8 cellular contexts compared by ENCODE assay signal in the genomic region with DNA sequence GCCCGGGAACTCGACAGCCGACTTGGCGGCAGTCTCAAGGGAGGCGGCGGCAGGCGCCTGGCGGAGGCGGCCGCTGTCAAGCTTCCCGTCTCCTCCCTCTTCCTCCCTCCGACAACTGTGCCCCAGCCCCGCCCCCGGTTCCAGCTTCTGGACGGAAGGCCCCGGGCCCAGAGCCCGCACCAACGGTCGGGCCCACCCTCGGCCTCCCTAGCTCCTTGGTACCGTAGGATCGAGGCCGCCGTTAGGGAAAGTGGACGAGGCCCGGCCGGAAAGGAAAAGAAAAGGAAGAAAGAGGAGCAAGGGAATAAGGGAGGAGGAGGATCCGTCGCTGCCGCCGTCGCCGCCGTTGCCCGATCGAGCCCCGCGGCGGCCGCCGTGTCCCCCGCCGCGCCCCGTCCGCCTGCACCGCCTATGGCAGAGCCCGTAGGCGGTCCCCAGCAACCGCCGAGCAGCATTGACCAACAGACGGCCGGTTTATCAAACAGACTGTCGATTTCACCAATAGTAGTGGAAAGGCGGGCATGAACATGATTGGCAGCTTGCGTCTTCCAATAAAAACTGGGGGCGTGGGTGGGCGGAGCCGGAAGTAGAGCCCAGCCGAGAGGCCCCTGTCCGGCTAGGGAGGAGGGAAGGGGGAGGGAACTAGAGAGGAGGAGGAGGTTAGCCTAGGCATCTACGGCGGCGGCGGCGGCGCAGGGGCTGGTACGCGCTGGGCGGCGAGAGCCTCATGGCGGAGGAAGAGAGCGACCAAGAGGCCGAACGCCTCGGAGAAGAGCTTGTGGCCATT. TPM values are rescaled to one million over a fixed set of nuclear protein-coding genes. Genes with fewer than 3 reads are reported as not detected.
DNase-seq lines count a peak whose midpoint lies in the region; ATAC-seq, FAIRE-seq and TF ChIP-seq lines count a peak whose summit lies in the region.

A gene with protein sequence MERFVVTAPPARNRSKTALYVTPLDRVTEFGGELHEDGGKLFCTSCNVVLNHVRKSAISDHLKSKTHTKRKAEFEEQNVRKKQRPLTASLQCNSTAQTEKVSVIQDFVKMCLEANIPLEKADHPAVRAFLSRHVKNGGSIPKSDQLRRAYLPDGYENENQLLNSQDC (minus strand): TSS at position 413 of the 787 bp plus-strand sequence. CDS start 3,029 bp downstream, outside the sequence.
A gene (plus strand): TSS at position 663 of the 787 bp plus-strand sequence. CDS start 65 bp downstream, at position 728.

- peaks cover 22% of the 10 kb centered on the region for H3K4me1 Mint-ChIP-seq in type B pancreatic cell (ENCODE audit: unreplicated experiment)

- TF ChIP-seq CTCF in adrenal gland (IDR thresholded peaks at IDR 0.05) (no peak), heart left ventricle (IDR thresholded peaks at IDR 0.05) (no peak), type B pancreatic cell (conservative IDR thresholded peaks at IDR 0.05) (no peak)

- no peaks in the 10 kb centered on the region for H3K27me3 ChIP-seq in adrenal gland
- H3K27me3 ChIP-seq in heart left ventricle, result no peaks in the 10 kb centered on the region

- H3K4me3 Mint-ChIP-seq in type B pancreatic cell, result peak within 1 kb of the TSS; percentile 96

- peak; percentile 98 for FAIRE-seq in GM12892 (lab: Jason Lieb, UNC)

- DNase-seq in GM12892 (ENCODE audit: insufficient read length), result peak; percentile 78
- peak; percentile 99 for DNase-seq in NCI-H146 (lab: John Stamatoyannopoulos, UW)
- DNase-seq in T-helper 1 cell, result peak; percentile 93 to 99 (median 97)
- DNase-seq in adrenal gland, result peak; percentile 99 to 100 (median 99)
- DNase-seq in heart left ventricle, result peak; percentile 98
- DNase-seq in pons (ENCODE audit: low spot score), result peak; percentile 99
- peak; percentile 97 for DNase-seq in type B pancreatic cell (ENCODE audit: extremely low spot score, unreplicated experiment)

- ATAC-seq in HG02852 (IDR thresholded peaks at IDR 0.05; ENCODE audit: unreplicated experiment) (peak; percentile 91), heart left ventricle (peak; percentile 97 to 99 (median 98))

- TF ChIP-seq POLR2A in GM12892 (IDR thresholded peaks at IDR 0.05; ENCODE audit: low read depth, low read length) (peak; percentile 82), adrenal gland (IDR thresholded peaks at IDR 0.05) (peak; percentile 74 to 93), heart left ventricle (IDR thresholded peaks at IDR 0.05) (peak; percentile 20 to 76)

- H3K4me3 ChIP-seq in adrenal gland, result peak within 1 kb of the TSS; percentile 66 to 86 (median 80)
- H3K4me3 ChIP-seq in heart left ventricle, result peak within 1 kb of the TSS; percentile 75 to 94 (median 86)

- H3K36me3 ChIP-seq in adrenal gland (replicated peaks in 1 of 2) (peaks cover 0 to 15% of the 10 kb centered on the region in 2 donors), heart left ventricle (peaks cover 0 to 36% (median 30%) of the 10 kb centered on the region in 9 donors)

- H3K27ac ChIP-seq in adrenal gland (peak within 1 kb of the TSS; percentile 94 to 97 (median 96)), heart left ventricle (peak within 1 kb of the TSS; percentile 91 to 99 (median 96))

- no peaks in the 10 kb centered on the region for H3K27me3 Mint-ChIP-seq in type B pancreatic cell

- H3K36me3 Mint-ChIP-seq in type B pancreatic cell, result peaks cover 24% of the 10 kb centered on the region

- 0 to 1% (median 1%) methylated on average over 40 to 76 of the region's 76 CpGs for WGBS in adrenal gland, 4 donors
- 0% methylated on average over 51 to 76 of the region's 76 CpGs for WGBS in heart left ventricle, 4 donors

- intact Hi-C loops in adrenal gland (cut with DNase I) (no loop called here), heart left ventricle (cut with DNase I) (loop anchor here in 5 of 10 donors (2.0 to 10.0 kb wide), 4 partner anchors 54 to 90 kb away; a partner anchor contains a TSS)

- H3K9me3 Mint-ChIP-seq in type B pancreatic cell, result no peaks in the 10 kb centered on the region

- H3K4me1 ChIP-seq in adrenal gland (replicated peaks in 1 of 2) (peaks cover 14 to 52% of the 10 kb centered on the region in 2 donors), heart left ventricle (peaks cover 7 to 65% (median 37%) of the 10 kb centered on the region in 12 donors)

- peak within 1 kb of the TSS; percentile 92 for H3K27ac Mint-ChIP-seq in type B pancreatic cell

- H3K9me3 ChIP-seq in adrenal gland (replicated peaks in 1 of 3) (no peaks in the 10 kb centered on the region), heart left ventricle (no peaks in the 10 kb centered on the region)

RNA-seq across cellular contexts. Expression of the first gene that starts in this region (rescaled TPM):
- polyA plus RNA-seq in GM12892 (2012; ENCODE audit: missing spikeins), result 46.1 TPM
- 10 to 100 TPM; 36.7 to 83.6 (median 59.1) TPM for total RNA-seq in adrenal gland
- 10 to 100 TPM; 35.7 to 56.5 (median 52.0) TPM for polyA plus RNA-seq in adrenal gland
- total RNA-seq in heart left ventricle, result 10 to 100 TPM; 41.9 to 58.8 (median 46.0) TPM
- polyA plus RNA-seq in heart left ventricle, result 10 to 100 TPM; 23.6 to 44.9 TPM
- 53.4 and 88.9 TPM in 2 replicates for total RNA-seq in type B pancreatic cell (ENCODE audit: low replicate concordance)

RNA-seq across cellular contexts. Expression of the second gene that starts in this region (rescaled TPM):
- 13.6 TPM for polyA plus RNA-seq in GM12892 (2012; ENCODE audit: missing spikeins)
- total RNA-seq in adrenal gland (10 to 100 TPM in 7 of 8 donors, 1 to 10 TPM in 1; 5.1 to 18.6 (median 12.4) TPM), heart left ventricle (10 to 100 TPM in 5 of 9 donors, 1 to 10 TPM in 4; 5.5 to 15.9 (median 11.4) TPM), type B pancreatic cell (ENCODE audit: low replicate concordance) (14.4 and 15.3 TPM in 2 replicates)
- polyA plus RNA-seq in adrenal gland (1 to 10 TPM; 2.5 to 9.1 (median 3.1) TPM), heart left ventricle (1 to 10 TPM; 2.4 to 3.7 TPM)

Comparison
In these comparisons a context has a peak if more than half of its experiments do, and no peak if none do; other contexts are left out.
1. Peak in every context shown above with its lines: DNase-seq, ATAC-seq, H3K4me3 ChIP-seq and H3K27ac ChIP-seq.